In genomic region chr17:82636626-82637598, GRCh38 we compare ENCODE assay signal across 13 cellular contexts. TPM values are rescaled to one million over a fixed set of nuclear protein-coding genes. Genes with fewer than 3 reads are reported as not detected.
DNase-seq lines count a peak whose midpoint lies in the region; ATAC-seq and TF ChIP-seq lines count a peak whose summit lies in the region.
"Had no signal": no experiment of that assay in that cellular context is flagged by ENCODE, and none has a peak within 500 bp of the region (broad histone marks: within the 10 kb centered on the region; RNA-seq: fewer than 3 reads in every experiment).

No MANE protein-coding gene starts in this region.

- no peaks in the 10 kb centered on the region for H3K4me1 ChIP-seq in PC-9 (replicated peaks; ENCODE audit: insufficient read depth)
- peaks cover 0 to 10% of the 10 kb centered on the region in 2 donors for H3K4me1 ChIP-seq in esophagus (ENCODE audit: control insufficient read depth in 2 of 2, insufficient read depth in 2 of 2, low read length in 1 of 2)
- no peaks in the 10 kb centered on the region for H3K4me1 ChIP-seq in prostate gland (replicated peaks)
- H3K4me1 ChIP-seq: ascending aorta had no signal

- H3K9me3 ChIP-seq in PC-9 (ENCODE audit: insufficient read depth, low read depth) (peaks cover 8% of the 10 kb centered on the region; the same call in 1 of the 2 replicates), esophagus (ENCODE audit: control insufficient read depth in 2 of 2, insufficient read depth in 1 of 2, low read depth in 1 of 2, low read length in 1 of 2) (no peaks in the 10 kb centered on the region), prostate gland (no peaks in the 10 kb centered on the region)
- H3K9me3 ChIP-seq: ascending aorta had no signal

- BruUV-seq in PC-9 (replicated peaks; lab: Mats Ljungman, UMichigan), result TSS peak; percentile 96

- H3K4me3 ChIP-seq in PC-9 (no peak overlapping the region), esophagus (ENCODE audit: low read depth in 1 of 2, low read length in 2 of 2) (peak overlapping the region in 1 of 2 donors; percentile 13), prostate gland (no peak overlapping the region)
- H3K4me3 ChIP-seq: ascending aorta had no signal

- POLR2A ChIA-PET in PC-9 (lab: Charles Lee; ENCODE audit: unreplicated experiment), result interaction anchor here (0.6 kb wide), 1 partner anchor 534 kb away, joined by 16 read pairs; no protein-coding TSS in a partner anchor

- intact Hi-C loops in PC-9 (cut with micrococcal nuclease; ENCODE audit: unreplicated experiment), result no loop called here
- intact Hi-C loops in prostate gland (cut with DNase I), result no loop called here

- peaks cover 3% of the 10 kb centered on the region; the same call in 1 of the 2 replicates for H4K20me1 ChIP-seq in PC-9 (ENCODE audit: insufficient read depth)

- H3K9me2 ChIP-seq in PC-9 (ENCODE audit: insufficient read depth), result no peaks in the 10 kb centered on the region

- WGBS in esophagus, 2 donors, result 63 to 65% methylated on average over 16 of the region's 16 CpGs
- 56% methylated on average over 16 of the region's 16 CpGs for WGBS in prostate gland

- CTCF ChIA-PET in PC-9 (lab: Charles Lee), result interaction anchor here (0.6 kb wide), 1 partner anchor 281 kb away, joined by 3 read pairs; no protein-coding TSS in a partner anchor

- no peak for ATAC-seq in HG03571 (IDR thresholded peaks at IDR 0.05; ENCODE audit: unreplicated experiment)

- H3K27me3 ChIP-seq in PC-9 (ENCODE audit: insufficient read depth, low read depth) (no peaks in the 10 kb centered on the region), esophagus (ENCODE audit: control insufficient read depth in 1 of 2, insufficient read depth in 2 of 2, low read length in 2 of 2) (no peaks in the 10 kb centered on the region), prostate gland (replicated peaks; ENCODE audit: insufficient read depth) (no peaks in the 10 kb centered on the region)
- H3K27me3 ChIP-seq: ascending aorta had no signal

- H3K27ac ChIP-seq in PC-9 (peak overlapping the region; percentile 75), esophagus (ENCODE audit: low read depth in 2 of 2, low read length in 1 of 2) (peak overlapping the region; percentile 94 to 97), prostate gland (peak overlapping the region; percentile 75 to 88)
- H3K27ac ChIP-seq: ascending aorta had no signal

- peak overlapping the region; percentile 56 for H3K4me2 ChIP-seq in PC-9

- TF ChIP-seq CTCF in PC-9 (conservative IDR thresholded peaks at IDR 0.05) (no peak), prostate gland (IDR thresholded peaks at IDR 0.05) (no peak)

- DNase-seq in NCI-H510A treated with DMSO at 0.1 percent for 48 hours (lab: John Stamatoyannopoulos, UW) (peak; percentile 20), NCI-H510A (lab: John Stamatoyannopoulos, UW) (no peak), PC-9 (peak; percentile 47 to 81), prostate gland (ENCODE audit: low spot score) (peak; percentile 82), EL (no peak), amniotic stem cell (lab: John Stamatoyannopoulos, UW) (no peak)
- DNase-seq: DND-41; naive B cell; NCI-H69; stimulated activated naive CD4-positive, alpha-beta T cell treated with Interleukin-2 at 50 U/mL for 16 hours had no signal

- TF ChIP-seq POLR2A in prostate gland (IDR thresholded peaks at IDR 0.05), result peak; percentile 3

- peaks cover 7% of the 10 kb centered on the region; the same call in 1 of the 2 replicates for H3F3A ChIP-seq in PC-9 (ENCODE audit: insufficient read depth, low read depth)

- no peak overlapping the region for H2AFZ ChIP-seq in PC-9

- H3K79me2 ChIP-seq in PC-9 (ENCODE audit: low read depth), result peaks cover 60% of the 10 kb centered on the region

- H3K36me3 ChIP-seq in PC-9 (ENCODE audit: low read depth) (no peaks in the 10 kb centered on the region), esophagus (ENCODE audit: control insufficient read depth in 2 of 2, insufficient read depth in 2 of 2, low read length in 1 of 2) (peaks cover 3 to 18% of the 10 kb centered on the region in 2 donors), prostate gland (no peaks in the 10 kb centered on the region)

RNA-seq across cellular contexts. Expression of gene WDR45B, which starts 11.3 kb away (rescaled TPM):
- total RNA-seq in PC-9 (2021), result 65.1 and 84.9 TPM in 2 replicates
- 10 to 100 TPM; 72.2 to 75.3 TPM for polyA plus RNA-seq in esophagus
- total RNA-seq in prostate gland, result 100 to 1,000 TPM in 1 of 2 donors, 10 to 100 TPM in 1; 97.8 to 146 TPM

Comparison
In these comparisons a context has a peak if more than half of its experiments do, and no peak if none do; other contexts are left out.
1. DNase-seq: peak in NCI-H510A treated with DMSO at 0.1 percent for 48 hours (single experiment), PC-9 (2 of 2) and prostate gland (single experiment); none in NCI-H510A (single experiment), EL (single experiment) and amniotic stem cell (single experiment).
2. Peak in every context shown above with its lines, with median percentiles within 50 percentile points of each other: H3K27ac ChIP-seq.